8 cellular contexts compared by ENCODE assay signal in genomic region chr20:4795394-4795793, GRCh38. TPM values are rescaled to one million over a fixed set of nuclear protein-coding genes. Genes with fewer than 3 reads are reported as not detected.
A peak's percentile ranks its signal among the peaks of the same experiment; 100 is the strongest.
DNase-seq lines count a peak whose midpoint lies in the region; ATAC-seq and TF ChIP-seq lines count a peak whose summit lies in the region.

No MANE protein-coding gene starts in this region.

- TF ChIP-seq CTCF in PC-9 (conservative IDR thresholded peaks at IDR 0.05), result no peak
- no peak for TF ChIP-seq CTCF in breast epithelium (IDR thresholded peaks at IDR 0.05)

- BruUV-seq in PC-9 (replicated peaks; lab: Mats Ljungman, UMichigan), result no TSS peak

- H3K4me1 ChIP-seq in PC-9 (replicated peaks; ENCODE audit: insufficient read depth) (peaks cover 5% of the 10 kb centered on the region; the same call in 1 of the 2 replicates), breast epithelium (no peaks in the 10 kb centered on the region), skeletal muscle tissue (ENCODE audit: control insufficient read depth in 3 of 3, insufficient read depth in 3 of 3, low read length in 3 of 3) (no peaks in the 10 kb centered on the region)

- no peak overlapping the region for H3K4me3 ChIP-seq in PC-9
- no peak overlapping the region for H3K4me3 ChIP-seq in breast epithelium
- H3K4me3 ChIP-seq in skeletal muscle tissue (ENCODE audit: low read length in 3 of 3), result no peak overlapping the region

- no peaks in the 10 kb centered on the region for H3K9me2 ChIP-seq in PC-9 (ENCODE audit: insufficient read depth)

- peak; percentile 64 for ATAC-seq in HG02588 (IDR thresholded peaks at IDR 0.05; ENCODE audit: unreplicated experiment)
- ATAC-seq in GM19035 (IDR thresholded peaks at IDR 0.05; ENCODE audit: unreplicated experiment), result no peak

- CTCF ChIA-PET in PC-9 (lab: Charles Lee), result no interaction called here

- no peak overlapping the region for H2AFZ ChIP-seq in PC-9

- H3K9me3 ChIP-seq in PC-9 (ENCODE audit: insufficient read depth, low read depth), result no peaks in the 10 kb centered on the region
- peaks cover 10 to 15% of the 10 kb centered on the region in 2 donors for H3K9me3 ChIP-seq in breast epithelium
- H3K9me3 ChIP-seq in skeletal muscle tissue (ENCODE audit: control insufficient read depth in 3 of 3, low read length in 3 of 3), result peaks cover 0 to 2% (median 0%) of the 10 kb centered on the region in 3 donors

- no peaks in the 10 kb centered on the region for H3F3A ChIP-seq in PC-9 (ENCODE audit: insufficient read depth, low read depth)

- H3K36me3 ChIP-seq in PC-9 (ENCODE audit: low read depth) (no peaks in the 10 kb centered on the region), breast epithelium (no peaks in the 10 kb centered on the region), skeletal muscle tissue (ENCODE audit: control insufficient read depth in 3 of 3, insufficient read depth in 3 of 3, low read length in 3 of 3) (peaks cover 4 to 11% (median 5%) of the 10 kb centered on the region in 3 donors)

- no peaks in the 10 kb centered on the region for H4K20me1 ChIP-seq in PC-9 (ENCODE audit: insufficient read depth)

- intact Hi-C loops in PC-9 (cut with micrococcal nuclease; ENCODE audit: unreplicated experiment), result no loop called here
- intact Hi-C loops in breast epithelium (cut with DNase I; ENCODE audit: low total_unique reads), result no loop called here

- no peak for TF ChIP-seq POLR2A in breast epithelium (IDR thresholded peaks at IDR 0.05)

- H3K27ac ChIP-seq in PC-9, result no peak overlapping the region
- peak overlapping the region; percentile 42 to 83 for H3K27ac ChIP-seq in breast epithelium
- H3K27ac ChIP-seq in skeletal muscle tissue (ENCODE audit: low read depth, low read length), result peak overlapping the region; percentile 51

- H3K79me2 ChIP-seq in PC-9 (ENCODE audit: low read depth), result no peaks in the 10 kb centered on the region

- no peak overlapping the region for H3K4me2 ChIP-seq in PC-9

- no peaks in the 10 kb centered on the region for H3K27me3 ChIP-seq in PC-9 (ENCODE audit: insufficient read depth, low read depth)
- no peaks in the 10 kb centered on the region for H3K27me3 ChIP-seq in breast epithelium
- no peaks in the 10 kb centered on the region for H3K27me3 ChIP-seq in skeletal muscle tissue (ENCODE audit: control insufficient read depth in 3 of 3, insufficient read depth in 3 of 3, low read length in 3 of 3)

- no peak overlapping the region for H3K9ac ChIP-seq in skeletal muscle tissue (ENCODE audit: low read depth in 1 of 3, low read length in 3 of 3)

- peak; percentile 84 for DNase-seq in ELR (ENCODE audit: low read depth)
- peak; percentile 36 to 42 for DNase-seq in PC-9
- DNase-seq in breast epithelium (ENCODE audit: low spot score in 2 of 2), result no peak
- DNase-seq in NCI-H187 treated with DMSO at 0.1 percent for 48 hours (lab: John Stamatoyannopoulos, UW), result no peak
- DNase-seq in NCI-H1105 (lab: John Stamatoyannopoulos, UW), result no peak

- POLR2A ChIA-PET in PC-9 (lab: Charles Lee; ENCODE audit: unreplicated experiment), result no interaction called here

RNA-seq across cellular contexts. Expression of gene RASSF2, which starts 28.0 kb away (rescaled TPM):
- total RNA-seq in PC-9 (2021) (8.2 and 9.4 TPM in 2 replicates), breast epithelium (10 to 100 TPM in 2 of 3 donors, 1 to 10 TPM in 1; 9.5 to 38.6 (median 16.0) TPM), skeletal muscle tissue (41.8 TPM)

Comparison
In these comparisons a context has a peak if more than half of its experiments do, and no peak if none do; other contexts are left out.
1. DNase-seq: peak in ELR (single experiment) and PC-9 (2 of 2); none in breast epithelium (0 of 2), NCI-H187 treated with DMSO at 0.1 percent for 48 hours (single experiment) and NCI-H1105 (single experiment).